15 cellular contexts compared by ENCODE assay signal in the genomic region with DNA sequence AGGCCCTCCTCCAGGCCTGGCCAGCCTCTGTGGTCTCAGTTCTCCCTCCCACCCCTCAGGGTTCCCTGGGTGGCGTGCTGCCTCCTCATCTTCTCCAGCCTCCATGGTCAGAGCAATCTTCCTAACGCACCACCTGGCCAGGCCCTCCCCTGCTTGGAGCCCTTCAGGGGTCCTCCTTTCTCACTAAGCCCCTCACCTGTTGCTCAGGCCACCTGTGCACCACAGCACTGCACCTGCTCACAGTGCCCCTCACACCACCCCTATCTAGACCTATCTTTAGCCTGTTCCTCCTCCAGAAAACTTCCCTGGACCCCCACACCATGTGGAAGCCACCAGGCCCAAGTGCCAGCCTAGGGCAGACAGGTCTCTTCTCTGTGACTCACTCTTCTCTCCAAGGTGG.
DNase-seq lines count a peak whose midpoint lies in the region; ATAC-seq and TF ChIP-seq lines count a peak whose summit lies in the region.
"Had no signal": no experiment of that assay in that cellular context is flagged by ENCODE, and none has a peak within 500 bp of the region (broad histone marks: within the 10 kb centered on the region; RNA-seq: fewer than 3 reads in every experiment).

No MANE protein-coding gene starts in this region.

- CTCF ChIA-PET in HEK293 (lab: Yijun Ruan, JAX), result no interaction called here
- CTCF ChIA-PET in activated naive CD4-positive, alpha-beta T cell treated with anti-CD3 and anti-CD28 coated beads, Interleukin-2, amount 10 ng/mL, durations not matched to agents 7 days and 5 days (lab: Charles Lee), result no interaction called here

- H2AK5ac ChIP-seq in neuronal stem cell (ENCODE audit: low read depth, low read length), result no peak overlapping the region

- H2BK12ac ChIP-seq in neuronal stem cell (ENCODE audit: low read length), result no peak overlapping the region

- POLR2A ChIA-PET in activated naive CD8-positive, alpha-beta T cell treated with anti-CD3 and anti-CD28 coated beads, Interleukin-2, amount 10 ng/mL, durations not matched to agents 7 days and 5 days (lab: Charles Lee), result no interaction called here
- POLR2A ChIA-PET in HEK293 (lab: Yijun Ruan, JAX), result no interaction called here

- peaks cover 1% of the 10 kb centered on the region for H3K4me1 Mint-ChIP-seq in activated naive CD8-positive, alpha-beta T cell treated with anti-CD3 and anti-CD28 coated beads, Interleukin-2, amount 10 ng/mL, durations not matched to agents 7 days and 5 days
- peaks cover 13% of the 10 kb centered on the region for H3K4me1 Mint-ChIP-seq in activated naive CD8-positive, alpha-beta T cell treated with anti-CD3 and anti-CD28 coated beads for 36 hours
- peaks cover 10% of the 10 kb centered on the region for H3K4me1 Mint-ChIP-seq in dendritic cell treated with granulocyte-macrophage colony-stimulating factor and Interleukin-4, amounts not matched to agents 40 ng/mL and 50 ng/mL, for 4 days (ENCODE audit: low read depth)
- peaks cover 2% of the 10 kb centered on the region for H3K4me1 Mint-ChIP-seq in activated naive CD4-positive, alpha-beta T cell treated with anti-CD3 and anti-CD28 coated beads, Interleukin-2, amount 10 ng/mL, durations not matched to agents 7 days and 5 days

- H3K4me2 ChIP-seq in neuronal stem cell (ENCODE audit: insufficient read depth, low read length, poor library complexity, severe bottlenecking), result no peak overlapping the region
- H3K4me2 ChIP-seq: BLaER1 had no signal

- no peak overlapping the region for H2BK120ac ChIP-seq in neuronal stem cell (ENCODE audit: low read depth, low read length)

- no peak overlapping the region for H4K8ac ChIP-seq in neuronal stem cell (ENCODE audit: low read depth, low read length)

- intact Hi-C loops in dendritic cell treated with granulocyte-macrophage colony-stimulating factor and Interleukin-4, amounts not matched to agents 40 ng/mL and 50 ng/mL, for 4 days (cut with micrococcal nuclease), result no loop called here

- DNase-seq in activated naive CD8-positive, alpha-beta T cell treated with anti-CD3 and anti-CD28 coated beads, Interleukin-2, amount 10 ng/mL, durations not matched to agents 7 days and 5 days, result no peak
- DNase-seq in activated naive CD8-positive, alpha-beta T cell treated with anti-CD3 and anti-CD28 coated beads for 36 hours, result no peak
- DNase-seq in neuronal stem cell (ENCODE audit: low spot score), result no peak
- DNase-seq in activated naive CD4-positive, alpha-beta T cell treated with anti-CD3 and anti-CD28 coated beads, Interleukin-2, amount 10 ng/mL, durations not matched to agents 7 days and 5 days, result no peak
- DNase-seq: 8988T; AML-193; Caco-2; CD8-positive, alpha-beta memory T cell; DND-41; GDM1 had no signal

- no peak overlapping the region for H2AFZ ChIP-seq in neuronal stem cell (ENCODE audit: low read length)

- peak overlapping the region; percentile 19 for H3K27ac Mint-ChIP-seq in activated naive CD8-positive, alpha-beta T cell treated with anti-CD3 and anti-CD28 coated beads, Interleukin-2, amount 10 ng/mL, durations not matched to agents 7 days and 5 days
- H3K27ac Mint-ChIP-seq in activated naive CD8-positive, alpha-beta T cell treated with anti-CD3 and anti-CD28 coated beads for 36 hours, result no peak overlapping the region
- H3K27ac Mint-ChIP-seq in dendritic cell treated with granulocyte-macrophage colony-stimulating factor and Interleukin-4, amounts not matched to agents 40 ng/mL and 50 ng/mL, for 4 days, result peak overlapping the region; percentile 26
- H3K27ac Mint-ChIP-seq in activated naive CD4-positive, alpha-beta T cell treated with anti-CD3 and anti-CD28 coated beads, Interleukin-2, amount 10 ng/mL, durations not matched to agents 7 days and 5 days, result no peak overlapping the region

- H3K9me3 Mint-ChIP-seq in activated naive CD8-positive, alpha-beta T cell treated with anti-CD3 and anti-CD28 coated beads, Interleukin-2, amount 10 ng/mL, durations not matched to agents 7 days and 5 days, result no peaks in the 10 kb centered on the region
- no peaks in the 10 kb centered on the region for H3K9me3 Mint-ChIP-seq in activated naive CD8-positive, alpha-beta T cell treated with anti-CD3 and anti-CD28 coated beads for 36 hours
- H3K9me3 Mint-ChIP-seq in dendritic cell treated with granulocyte-macrophage colony-stimulating factor and Interleukin-4, amounts not matched to agents 40 ng/mL and 50 ng/mL, for 4 days, result no peaks in the 10 kb centered on the region
- no peaks in the 10 kb centered on the region for H3K9me3 Mint-ChIP-seq in activated naive CD4-positive, alpha-beta T cell treated with anti-CD3 and anti-CD28 coated beads, Interleukin-2, amount 10 ng/mL, durations not matched to agents 7 days and 5 days
- H3K9me3 Mint-ChIP-seq: CD8-positive, alpha-beta memory T cell had no signal

- peak overlapping the region; percentile 44 for H3K9ac ChIP-seq in neuronal stem cell (ENCODE audit: low read depth, low read length, poor library complexity)
- H3K9ac ChIP-seq: BLaER1 had no signal

- H3K36me3 ChIP-seq in HEK293 (ENCODE audit: control insufficient read depth in 2 of 2, insufficient read depth in 1 of 2, low read length in 2 of 2) (no peaks in the 10 kb centered on the region), neuronal stem cell (replicated peaks in 1 of 2; ENCODE audit: control insufficient read depth in 2 of 2, insufficient read depth in 2 of 2, low read length in 2 of 2) (no peaks in the 10 kb centered on the region)
- H3K36me3 ChIP-seq: BLaER1 had no signal

- H3K4ac ChIP-seq in neuronal stem cell (ENCODE audit: low read length), result no peak overlapping the region

- H3K4me3 ChIP-seq in HEK293 (ENCODE audit: low read depth, low read length), result no peak overlapping the region
- no peak overlapping the region for H3K4me3 ChIP-seq in neuronal stem cell (ENCODE audit: low read length in 2 of 2)
- H3K4me3 ChIP-seq: BLaER1 had no signal

- H3K4me1 ChIP-seq in HEK293 (ENCODE audit: control insufficient read depth, insufficient read depth, low read length), result no peaks in the 10 kb centered on the region
- H3K4me1 ChIP-seq in neuronal stem cell (ENCODE audit: control insufficient read depth in 2 of 2, insufficient read depth in 1 of 2, low read depth in 1 of 2, low read length in 2 of 2), result peaks cover 0 to 14% of the 10 kb centered on the region in 2 donors
- H3K4me1 ChIP-seq: BLaER1 had no signal

- H3K9me3 ChIP-seq in HEK293 (ENCODE audit: control insufficient read depth, insufficient read depth, low read depth, low read length) (no peaks in the 10 kb centered on the region), neuronal stem cell (replicated peaks in 1 of 2; ENCODE audit: control insufficient read depth in 2 of 2, insufficient read depth in 1 of 2, low read depth in 1 of 2, low read length in 2 of 2) (no peaks in the 10 kb centered on the region)
- H3K9me3 ChIP-seq: BLaER1, Caco-2 had no signal

- H2BK15ac ChIP-seq in neuronal stem cell (ENCODE audit: low read length), result no peak overlapping the region

- no peaks in the 10 kb centered on the region for H3K79me1 ChIP-seq in neuronal stem cell (ENCODE audit: low read depth, low read length)

- peak overlapping the region; percentile 20 for H2BK5ac ChIP-seq in neuronal stem cell (ENCODE audit: low read length)

- no peak overlapping the region for H4K91ac ChIP-seq in neuronal stem cell (ENCODE audit: low read depth, low read length, poor library complexity)

- peak overlapping the region; percentile 14 for H3K23ac ChIP-seq in neuronal stem cell (ENCODE audit: low read depth, low read length, poor library complexity)

- no peak overlapping the region for H3K14ac ChIP-seq in neuronal stem cell (ENCODE audit: low read length)

- peaks cover 20% of the 10 kb centered on the region for H3K27me3 Mint-ChIP-seq in activated naive CD8-positive, alpha-beta T cell treated with anti-CD3 and anti-CD28 coated beads, Interleukin-2, amount 10 ng/mL, durations not matched to agents 7 days and 5 days
- H3K27me3 Mint-ChIP-seq in activated naive CD8-positive, alpha-beta T cell treated with anti-CD3 and anti-CD28 coated beads for 36 hours, result peaks cover 17% of the 10 kb centered on the region
- peaks cover 42% of the 10 kb centered on the region for H3K27me3 Mint-ChIP-seq in dendritic cell treated with granulocyte-macrophage colony-stimulating factor and Interleukin-4, amounts not matched to agents 40 ng/mL and 50 ng/mL, for 4 days
- peaks cover 36% of the 10 kb centered on the region for H3K27me3 Mint-ChIP-seq in activated naive CD4-positive, alpha-beta T cell treated with anti-CD3 and anti-CD28 coated beads, Interleukin-2, amount 10 ng/mL, durations not matched to agents 7 days and 5 days

- no peaks in the 10 kb centered on the region for H3K36me3 Mint-ChIP-seq in activated naive CD8-positive, alpha-beta T cell treated with anti-CD3 and anti-CD28 coated beads, Interleukin-2, amount 10 ng/mL, durations not matched to agents 7 days and 5 days
- H3K36me3 Mint-ChIP-seq in activated naive CD8-positive, alpha-beta T cell treated with anti-CD3 and anti-CD28 coated beads for 36 hours, result no peaks in the 10 kb centered on the region
- H3K36me3 Mint-ChIP-seq in dendritic cell treated with granulocyte-macrophage colony-stimulating factor and Interleukin-4, amounts not matched to agents 40 ng/mL and 50 ng/mL, for 4 days (ENCODE audit: low read depth), result no peaks in the 10 kb centered on the region
- H3K36me3 Mint-ChIP-seq in activated naive CD4-positive, alpha-beta T cell treated with anti-CD3 and anti-CD28 coated beads, Interleukin-2, amount 10 ng/mL, durations not matched to agents 7 days and 5 days, result no peaks in the 10 kb centered on the region
- H3K36me3 Mint-ChIP-seq: CD8-positive, alpha-beta memory T cell had no signal

- H3K4me3 Mint-ChIP-seq in activated naive CD8-positive, alpha-beta T cell treated with anti-CD3 and anti-CD28 coated beads, Interleukin-2, amount 10 ng/mL, durations not matched to agents 7 days and 5 days, result no peak overlapping the region
- no peak overlapping the region for H3K4me3 Mint-ChIP-seq in activated naive CD8-positive, alpha-beta T cell treated with anti-CD3 and anti-CD28 coated beads for 36 hours
- no peak overlapping the region for H3K4me3 Mint-ChIP-seq in dendritic cell treated with granulocyte-macrophage colony-stimulating factor and Interleukin-4, amounts not matched to agents 40 ng/mL and 50 ng/mL, for 4 days
- no peak overlapping the region for H3K4me3 Mint-ChIP-seq in activated naive CD4-positive, alpha-beta T cell treated with anti-CD3 and anti-CD28 coated beads, Interleukin-2, amount 10 ng/mL, durations not matched to agents 7 days and 5 days
- H3K4me3 Mint-ChIP-seq: CD8-positive, alpha-beta memory T cell had no signal

- H3K27me3 ChIP-seq in neuronal stem cell (ENCODE audit: control insufficient read depth in 3 of 3, insufficient read depth in 3 of 3, low read depth in 1 of 3, low read length in 3 of 3), result peaks cover 0 to 7% (median 0%) of the 10 kb centered on the region in 3 experiments
- H3K27me3 ChIP-seq: BLaER1 had no signal

- H3K27ac ChIP-seq in HEK293 (ENCODE audit: extremely low read depth, low read depth, low read length) (no peak overlapping the region), neuronal stem cell (replicated peaks; ENCODE audit: low read length) (no peak overlapping the region)
- H3K27ac ChIP-seq: BLaER1 had no signal

- WGBS in neuronal stem cell (ENCODE audit: extremely low coverage in 2 of 2, insufficient read length in 2 of 2, insufficient replicate concordance in 1 of 2), 2 donors, result no CpG with 5 or more reads among the region's 2 CpGs

- TF ChIP-seq CTCF in HEK293 (tag by site-specific recombination; IDR thresholded peaks at IDR 0.05), result no peak

- H3K18ac ChIP-seq in neuronal stem cell (ENCODE audit: low read length), result peak overlapping the region; percentile 11

- no peak for ATAC-seq in activated naive CD8-positive, alpha-beta T cell treated with anti-CD3 and anti-CD28 coated beads, Interleukin-2, amount 10 ng/mL, durations not matched to agents 7 days and 5 days (ENCODE audit: low read depth)
- no peak for ATAC-seq in GM21528 (IDR thresholded peaks at IDR 0.05; ENCODE audit: low FRiP score, unreplicated experiment)
- ATAC-seq: HCT116 had no signal

Comparison
In these comparisons a context has a peak if more than half of its experiments do, and no peak if none do; other contexts are left out.
1. H3K27ac Mint-ChIP-seq: peak in activated naive CD8-positive, alpha-beta T cell treated with anti-CD3 and anti-CD28 coated beads, Interleukin-2, amount 10 ng/mL, durations not matched to agents 7 days and 5 days (single experiment) and dendritic cell treated with granulocyte-macrophage colony-stimulating factor and Interleukin-4, amounts not matched to agents 40 ng/mL and 50 ng/mL, for 4 days (single experiment); none in activated naive CD8-positive, alpha-beta T cell treated with anti-CD3 and anti-CD28 coated beads for 36 hours (single experiment) and activated naive CD4-positive, alpha-beta T cell treated with anti-CD3 and anti-CD28 coated beads, Interleukin-2, amount 10 ng/mL, durations not matched to agents 7 days and 5 days (single experiment).